Comparison of ENCODE assay signal across 14 cellular contexts in the genomic region with DNA sequence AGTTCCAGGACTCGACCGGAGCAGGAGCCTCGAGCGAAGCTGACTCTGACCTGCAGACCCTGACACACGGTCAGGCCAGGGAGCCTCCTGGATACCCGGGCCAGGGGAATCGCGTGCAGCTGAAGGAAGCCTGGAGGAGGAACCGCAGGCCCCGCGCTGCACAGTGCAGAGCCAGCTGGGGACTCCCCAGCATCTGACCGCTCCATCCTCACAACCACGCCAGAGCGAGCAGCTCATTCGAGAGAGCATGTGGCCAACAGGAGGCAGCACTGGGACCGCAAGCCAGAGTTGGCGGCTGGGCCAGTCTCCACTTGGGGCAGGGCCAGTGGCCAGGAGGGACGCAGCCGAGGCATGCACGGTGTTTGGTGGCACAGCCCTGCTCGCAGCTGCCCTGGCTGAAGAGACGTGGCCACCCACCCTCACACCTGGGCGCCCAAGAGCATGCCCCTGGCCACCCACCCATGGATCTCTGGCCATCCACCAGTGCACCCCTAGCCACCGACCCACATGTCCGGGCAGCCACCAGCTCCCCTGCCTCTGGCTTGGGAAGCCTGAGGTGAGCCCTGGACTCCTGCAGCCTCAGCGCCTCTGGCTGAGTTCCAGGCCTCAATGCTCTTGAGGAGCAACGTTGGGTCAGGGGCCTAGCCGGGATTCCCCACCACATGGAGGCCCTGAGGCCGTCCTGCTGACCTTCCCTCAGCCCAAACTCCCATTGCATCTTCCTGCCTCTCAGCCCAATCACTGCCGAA.
A peak's percentile ranks its signal among the peaks of the same experiment; 100 is the strongest.
DNase-seq lines count a peak whose midpoint lies in the region; ATAC-seq and TF ChIP-seq lines count a peak whose summit lies in the region.
"Had no signal": no experiment of that assay in that cellular context is flagged by ENCODE, and none has a peak within 500 bp of the region (broad histone marks: within the 10 kb centered on the region; RNA-seq: fewer than 3 reads in every experiment).

No MANE protein-coding gene starts in this region.

- H3K27me3 ChIP-seq in HUES6 (ENCODE audit: control insufficient read depth, insufficient read depth, low read length) (no peaks in the 10 kb centered on the region), WERI-Rb-1 (ENCODE audit: insufficient read depth, low read depth, severe bottlenecking) (no peaks in the 10 kb centered on the region), Karpas-422 (ENCODE audit: low read length) (no peaks in the 10 kb centered on the region)
- H3K27me3 ChIP-seq: esophagus squamous epithelium had no signal

- no peak overlapping the region for H3K4me3 Mint-ChIP-seq in nephron progenitor cell
- H3K4me3 Mint-ChIP-seq: activated T-cell treated with anti-CD3 and anti-CD28 coated beads, Interleukin-2, amount 50 U/mL, for 72 hours; CD4-positive, alpha-beta memory T cell; natural killer cell had no signal

- H3K4me1 Mint-ChIP-seq in nephron progenitor cell, result peaks cover 20% of the 10 kb centered on the region

- peak overlapping the region; percentile 22 for H3K27ac Mint-ChIP-seq in nephron progenitor cell
- H3K27ac Mint-ChIP-seq: activated T-cell treated with anti-CD3 and anti-CD28 coated beads, Interleukin-2, amount 50 U/mL, for 72 hours had no signal

- H3K4me2 ChIP-seq in Karpas-422 (ENCODE audit: low read depth, low read length, poor library complexity, severe bottlenecking), result no peak overlapping the region

- H3K27me3 Mint-ChIP-seq in nephron progenitor cell (ENCODE audit: low read depth, poor library complexity), result peaks cover 4% of the 10 kb centered on the region
- H3K27me3 Mint-ChIP-seq: CD4-positive, alpha-beta memory T cell had no signal

- H3K36me3 ChIP-seq in HUES6 (ENCODE audit: control insufficient read depth, insufficient read depth, low read length) (peaks cover 20% of the 10 kb centered on the region), WERI-Rb-1 (peaks cover 17% of the 10 kb centered on the region), Karpas-422 (ENCODE audit: insufficient read depth, low read length) (peaks cover 2% of the 10 kb centered on the region; the same call in 1 of the 2 replicates)

- peak; percentile 21 for DNase-seq in ELR (ENCODE audit: low read depth)
- no peak for DNase-seq in WERI-Rb-1
- no peak for DNase-seq in nephron progenitor cell
- DNase-seq in caudate nucleus (lab: John Stamatoyannopoulos, UW), result no peak
- DNase-seq in Karpas-422, result no peak
- no peak for DNase-seq in hepatic stellate cell (ENCODE audit: low spot score)
- DNase-seq: activated CD4-positive, CD25-positive, alpha-beta regulatory T cell treated with anti-CD3 and anti-CD28 coated beads, Interleukin-2, amount 50 U/mL, for 72 hours; activated T-cell treated with anti-CD3 and anti-CD28 coated beads, Interleukin-2, amount 50 U/mL, for 72 hours; esophagus squamous epithelium; natural killer cell; NCI-H1048 had no signal

- H3K79me2 ChIP-seq in Karpas-422 (ENCODE audit: low read length), result no peaks in the 10 kb centered on the region

- peaks cover 10% of the 10 kb centered on the region; the same call in 1 of the 2 replicates for H3K4me1 ChIP-seq in HUES6 (ENCODE audit: control insufficient read depth, insufficient read depth, low read length)
- H3K4me1 ChIP-seq in Karpas-422 (ENCODE audit: low read length), result peaks cover 7% of the 10 kb centered on the region

- H3K27ac ChIP-seq in HUES6 (ENCODE audit: low read depth, low read length) (no peak overlapping the region), WERI-Rb-1 (no peak overlapping the region), caudate nucleus (ENCODE audit: low read depth, low read length) (no peak overlapping the region), Karpas-422 (ENCODE audit: low read length) (no peak overlapping the region)
- H3K27ac ChIP-seq: esophagus squamous epithelium had no signal

- no peaks in the 10 kb centered on the region for H4K20me1 ChIP-seq in Karpas-422 (ENCODE audit: insufficient read depth, low read depth, low read length)

- peaks cover 23% of the 10 kb centered on the region for H3K36me3 Mint-ChIP-seq in nephron progenitor cell (ENCODE audit: low read depth)
- H3K36me3 Mint-ChIP-seq: natural killer cell had no signal

- ATAC-seq in GM21381 (IDR thresholded peaks at IDR 0.05; ENCODE audit: unreplicated experiment), result no peak
- ATAC-seq: activated T-cell treated with anti-CD3 and anti-CD28 coated beads, Interleukin-2, amount 50 U/mL, for 72 hours; natural killer cell had no signal

- H3K9me2 ChIP-seq in Karpas-422 (replicated peaks; ENCODE audit: insufficient read depth, low read length), result no peaks in the 10 kb centered on the region

- H3K9me3 ChIP-seq in HUES6 (ENCODE audit: control insufficient read depth, insufficient read depth, low read depth, low read length) (peaks cover 14% of the 10 kb centered on the region), WERI-Rb-1 (ENCODE audit: severe bottlenecking) (no peaks in the 10 kb centered on the region), Karpas-422 (ENCODE audit: low read length) (no peaks in the 10 kb centered on the region; the same call in 1 of the 2 replicates)
- H3K9me3 ChIP-seq: esophagus squamous epithelium had no signal

- H3K4me3 ChIP-seq in HUES6 (ENCODE audit: low read depth, low read length), result no peak overlapping the region
- H3K4me3 ChIP-seq in WERI-Rb-1 (ENCODE audit: low read depth, low read length), result no peak overlapping the region
- no peak overlapping the region for H3K4me3 ChIP-seq in Karpas-422 (ENCODE audit: low read length)
- H3K4me3 ChIP-seq: esophagus squamous epithelium had no signal

- H2AFZ ChIP-seq in Karpas-422 (ENCODE audit: low read length), result no peak overlapping the region

- H3K9ac ChIP-seq in HUES6 (ENCODE audit: low read length), result peak overlapping the region; percentile 18
- no peak overlapping the region for H3K9ac ChIP-seq in Karpas-422 (ENCODE audit: low read length)

- peak; percentile 61 for TF ChIP-seq CTCF in WERI-Rb-1 (IDR thresholded peaks at IDR 0.05; ENCODE audit: low read depth, low read length)
- no peak for TF ChIP-seq CTCF in nephron progenitor cell (IDR thresholded peaks at IDR 0.05)

- peaks cover 2% of the 10 kb centered on the region for H3K9me3 Mint-ChIP-seq in nephron progenitor cell
- H3K9me3 Mint-ChIP-seq: natural killer cell had no signal
